ENCODE assay signal across 35 cellular contexts in the genomic region with DNA sequence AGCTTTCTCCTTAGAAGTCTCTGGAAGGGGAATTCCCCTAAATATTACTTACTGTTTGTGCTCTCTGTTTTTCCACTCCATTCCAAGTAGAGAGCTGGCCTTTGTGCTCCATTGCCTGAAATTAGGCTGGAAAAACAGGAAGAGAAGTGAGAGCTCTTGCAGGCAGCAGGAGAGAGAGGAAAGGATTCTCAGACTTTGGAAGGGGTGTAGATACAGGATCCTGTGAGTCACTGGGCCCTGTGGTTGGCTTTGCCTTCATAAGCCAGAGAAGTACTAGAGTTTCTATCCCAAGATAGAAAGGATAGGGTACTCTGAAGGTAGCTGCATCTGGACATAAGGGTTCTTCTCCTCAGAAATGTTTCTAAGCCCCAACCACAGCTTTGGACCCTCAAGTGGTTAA.
"Had no signal": no experiment of that assay in that cellular context is flagged by ENCODE, and none has a peak within 500 bp of the region (broad histone marks: within the 10 kb centered on the region; RNA-seq: fewer than 3 reads in every experiment).

No MANE protein-coding gene starts in this region.

- H3K4me1 ChIP-seq: ascending aorta, breast epithelium, colonic mucosa, heart left ventricle had no signal

- H3K4me3 ChIP-seq: ascending aorta, breast epithelium, cardiac muscle cell, colonic mucosa, gastrocnemius medialis, heart left ventricle had no signal

- H3K36me3 ChIP-seq: ascending aorta, breast epithelium, cardiac muscle cell, colonic mucosa, gastrocnemius medialis, heart left ventricle had no signal

- H3K27ac Mint-ChIP-seq: activated CD4-positive, alpha-beta memory T cell treated with anti-CD3 and anti-CD28 coated beads for 36 hours; activated CD4-positive, alpha-beta T cell treated with anti-CD3 and anti-CD28 coated beads for 36 hours; activated CD4-positive, alpha-beta T cell treated with anti-CD3 and anti-CD28 coated beads, Interleukin-2, amount 10 ng/mL, durations not matched to agents 24 days and 14 days; activated CD8-positive, alpha-beta memory T cell treated with anti-CD3 and anti-CD28 coated beads, Interleukin-2, amount 10 ng/mL, durations not matched to agents 7 days and 5 days; activated CD8-positive, alpha-beta T cell treated with anti-CD3 and anti-CD28 coated beads, Interleukin-2, amount 10 ng/mL, durations not matched to agents 7 days and 5 days; activated naive CD4-positive, alpha-beta T cell treated with anti-CD3 and anti-CD28 coated beads for 36 hours; activated naive CD4-positive, alpha-beta T cell treated with anti-CD3 and anti-CD28 coated beads, Interleukin-2, amount 50 U/mL, for 24 hours; activated naive CD8-positive, alpha-beta T cell treated with anti-CD3 and anti-CD28 coated beads for 36 hours; activated naive CD8-positive, alpha-beta T cell treated with anti-CD3 and anti-CD28 coated beads, Interleukin-2, amount 50 U/mL, for 24 hours; activated T-helper 1 cell treated with anti-CD3 and anti-CD28 coated beads, Interleukin-12 subunit alpha, Interleukin-12 subunit beta, Interleukin-2, Interleukin-4 antibody, amounts not matched to agents 30 ng/mL and 10 ng/mL and 1 ng/mL, durations not matched to agents 14 hours and 24 hours and 36 hours; activated T-helper 2 cell treated with anti-CD3 and anti-CD28 coated beads, Interferon-gamma antibody, Interleukin-2, Interleukin-4, amounts not matched to agents 10 μg/mL and 5 μg/mL and 100 μg/mL, durations not matched to agents 14 hours and 24 hours and 36 hours; endodermal cell; T-helper 17 cell; T-helper 2 cell treated with Interferon-gamma antibody and Interleukin-4, amounts not matched to agents 5 μg/mL and 100 μg/mL, for 36 hours had no signal

- ATAC-seq: activated CD4-positive, alpha-beta T cell treated with anti-CD3 and anti-CD28 coated beads for 36 hours; activated CD8-positive, alpha-beta memory T cell treated with anti-CD3 and anti-CD28 coated beads, Interleukin-2, amount 10 ng/mL, durations not matched to agents 7 days and 5 days; activated CD8-positive, alpha-beta T cell treated with anti-CD3 and anti-CD28 coated beads, Interleukin-2, amount 10 ng/mL, durations not matched to agents 7 days and 5 days; activated naive CD8-positive, alpha-beta T cell treated with anti-CD3 and anti-CD28 coated beads, Interleukin-2, amount 50 U/mL, for 24 hours; esophagus mucosa; gastrocnemius medialis; heart left ventricle; T-helper 17 cell had no signal

- H3K9me3 Mint-ChIP-seq: activated CD4-positive, alpha-beta memory T cell treated with anti-CD3 and anti-CD28 coated beads for 36 hours; activated CD4-positive, alpha-beta T cell treated with anti-CD3 and anti-CD28 coated beads, Interleukin-2, amount 10 ng/mL, durations not matched to agents 24 days and 14 days; activated naive CD4-positive, alpha-beta T cell treated with anti-CD3 and anti-CD28 coated beads for 36 hours; activated naive CD4-positive, alpha-beta T cell treated with anti-CD3 and anti-CD28 coated beads, Interleukin-2, amount 50 U/mL, for 24 hours; activated naive CD8-positive, alpha-beta T cell treated with anti-CD3 and anti-CD28 coated beads for 36 hours; activated naive CD8-positive, alpha-beta T cell treated with anti-CD3 and anti-CD28 coated beads, Interleukin-2, amount 50 U/mL, for 24 hours; activated T-helper 1 cell treated with anti-CD3 and anti-CD28 coated beads, Interleukin-12 subunit alpha, Interleukin-12 subunit beta, Interleukin-2, Interleukin-4 antibody, amounts not matched to agents 30 ng/mL and 10 ng/mL and 1 ng/mL, durations not matched to agents 14 hours and 24 hours and 36 hours; activated T-helper 2 cell treated with anti-CD3 and anti-CD28 coated beads, Interferon-gamma antibody, Interleukin-2, Interleukin-4, amounts not matched to agents 10 μg/mL and 5 μg/mL and 100 μg/mL, durations not matched to agents 14 hours and 24 hours and 36 hours; endodermal cell; T-helper 2 cell treated with Interferon-gamma antibody and Interleukin-4, amounts not matched to agents 5 μg/mL and 100 μg/mL, for 36 hours had no signal

- H3K36me3 Mint-ChIP-seq: activated CD4-positive, alpha-beta memory T cell treated with anti-CD3 and anti-CD28 coated beads for 36 hours; activated CD8-positive, alpha-beta memory T cell treated with anti-CD3 and anti-CD28 coated beads, Interleukin-2, amount 10 ng/mL, durations not matched to agents 7 days and 5 days; activated naive CD4-positive, alpha-beta T cell treated with anti-CD3 and anti-CD28 coated beads, Interleukin-2, amount 50 U/mL, for 24 hours; activated naive CD8-positive, alpha-beta T cell treated with anti-CD3 and anti-CD28 coated beads for 36 hours; brain had no signal

- H3K27me3 Mint-ChIP-seq: activated CD8-positive, alpha-beta memory T cell treated with anti-CD3 and anti-CD28 coated beads, Interleukin-2, amount 10 ng/mL, durations not matched to agents 7 days and 5 days; brain had no signal

- H3K4me1 Mint-ChIP-seq: activated CD4-positive, alpha-beta T cell treated with anti-CD3 and anti-CD28 coated beads for 36 hours; activated CD4-positive, alpha-beta T cell treated with anti-CD3 and anti-CD28 coated beads, Interleukin-2, amount 10 ng/mL, durations not matched to agents 24 days and 14 days; activated CD8-positive, alpha-beta memory T cell treated with anti-CD3 and anti-CD28 coated beads, Interleukin-2, amount 10 ng/mL, durations not matched to agents 7 days and 5 days; activated naive CD4-positive, alpha-beta T cell treated with anti-CD3 and anti-CD28 coated beads, Interleukin-2, amount 50 U/mL, for 24 hours; activated naive CD8-positive, alpha-beta T cell treated with anti-CD3 and anti-CD28 coated beads for 36 hours; activated naive CD8-positive, alpha-beta T cell treated with anti-CD3 and anti-CD28 coated beads, Interleukin-2, amount 50 U/mL, for 24 hours had no signal

- H3K9me3 ChIP-seq: ascending aorta, breast epithelium, colonic mucosa, gastrocnemius medialis, heart left ventricle had no signal

- DNase-seq: activated CD4-positive, alpha-beta memory T cell treated with anti-CD3 and anti-CD28 coated beads for 36 hours; activated CD4-positive, alpha-beta T cell treated with anti-CD3 and anti-CD28 coated beads for 36 hours; activated CD4-positive, alpha-beta T cell treated with anti-CD3 and anti-CD28 coated beads, Interleukin-2, amount 10 ng/mL, durations not matched to agents 24 days and 14 days; activated CD4-positive, CD25-positive, alpha-beta regulatory T cell; activated CD4-positive, CD25-positive, alpha-beta regulatory T cell treated with anti-CD3 and anti-CD28 coated beads, Interleukin-2, amount 50 U/mL, for 72 hours; activated CD8-positive, alpha-beta memory T cell treated with anti-CD3 and anti-CD28 coated beads, Interleukin-2, amount 10 ng/mL, durations not matched to agents 7 days and 5 days; activated CD8-positive, alpha-beta memory T cell treated with anti-CD3 and anti-CD28 coated beads, Interleukin-2, amount 50 U/mL, for 4 hours; activated CD8-positive, alpha-beta T cell treated with anti-CD3 and anti-CD28 coated beads, Interleukin-2, amount 10 ng/mL, durations not matched to agents 7 days and 5 days; activated effector memory CD4-positive, alpha-beta T cell treated with anti-CD3 and anti-CD28 coated beads, Interleukin-2, amount 50 U/mL, for 16 hours; activated naive CD4-positive, alpha-beta T cell treated with anti-CD3 and anti-CD28 coated beads for 36 hours; activated naive CD8-positive, alpha-beta T cell treated with anti-CD3 and anti-CD28 coated beads for 36 hours; activated naive CD8-positive, alpha-beta T cell treated with anti-CD3 and anti-CD28 coated beads, Interleukin-2, amount 50 U/mL, for 24 hours; activated T-cell treated with anti-CD3 and anti-CD28 coated beads, Interleukin-2, amount 50 U/mL, for 1 hour; activated T-cell treated with anti-CD3 and anti-CD28 coated beads, Interleukin-2, amount 50 U/mL, for 48 hours; central memory CD4-positive, alpha-beta T cell; cerebellar nuclear complex; colonic mucosa; effector memory CD4-positive, alpha-beta T cell; endodermal cell; foreskin fibroblast; gastrocnemius medialis; glutamatergic neuron; heart left ventricle; T-helper 1 cell; T-helper 17 cell; T1000 had no signal

- H3K27me3 ChIP-seq: ascending aorta, breast epithelium, cardiac muscle cell, colonic mucosa, gastrocnemius medialis, heart left ventricle had no signal

- H3K27ac ChIP-seq: ascending aorta, breast epithelium, cardiac muscle cell, colonic mucosa, gastrocnemius medialis, heart left ventricle had no signal

- H3K4me3 Mint-ChIP-seq: activated CD4-positive, alpha-beta memory T cell treated with anti-CD3 and anti-CD28 coated beads for 36 hours; activated CD4-positive, alpha-beta T cell treated with anti-CD3 and anti-CD28 coated beads for 36 hours; activated CD4-positive, alpha-beta T cell treated with anti-CD3 and anti-CD28 coated beads, Interleukin-2, amount 10 ng/mL, durations not matched to agents 24 days and 14 days; activated CD8-positive, alpha-beta memory T cell treated with anti-CD3 and anti-CD28 coated beads, Interleukin-2, amount 10 ng/mL, durations not matched to agents 7 days and 5 days; activated CD8-positive, alpha-beta T cell treated with anti-CD3 and anti-CD28 coated beads, Interleukin-2, amount 10 ng/mL, durations not matched to agents 7 days and 5 days; activated naive CD4-positive, alpha-beta T cell treated with anti-CD3 and anti-CD28 coated beads for 36 hours; activated naive CD4-positive, alpha-beta T cell treated with anti-CD3 and anti-CD28 coated beads, Interleukin-2, amount 50 U/mL, for 24 hours; activated naive CD8-positive, alpha-beta T cell treated with anti-CD3 and anti-CD28 coated beads for 36 hours; activated naive CD8-positive, alpha-beta T cell treated with anti-CD3 and anti-CD28 coated beads, Interleukin-2, amount 50 U/mL, for 24 hours; activated T-helper 1 cell treated with anti-CD3 and anti-CD28 coated beads, Interleukin-12 subunit alpha, Interleukin-12 subunit beta, Interleukin-2, Interleukin-4 antibody, amounts not matched to agents 30 ng/mL and 10 ng/mL and 1 ng/mL, durations not matched to agents 14 hours and 24 hours and 36 hours; brain; endodermal cell; T-helper 17 cell; T-helper 2 cell treated with Interferon-gamma antibody and Interleukin-4, amounts not matched to agents 5 μg/mL and 100 μg/mL, for 36 hours had no signal
